ENCODE assay signal across 14 cellular contexts in genomic region chr2:237873961-237874551, GRCh38. TPM values are rescaled to one million over a fixed set of nuclear protein-coding genes. Genes with fewer than 3 reads are reported as not detected.
DNase-seq lines count a peak whose midpoint lies in the region; ATAC-seq and TF ChIP-seq lines count a peak whose summit lies in the region.
"Had no signal": no experiment of that assay in that cellular context is flagged by ENCODE, and none has a peak within 500 bp of the region (broad histone marks: within the 10 kb centered on the region; RNA-seq: fewer than 3 reads in every experiment).

No MANE protein-coding gene starts in this region.

- H3K4me3 ChIP-seq in BLaER1 (no peak overlapping the region), gastrocnemius medialis (no peak overlapping the region)
- H3K4me3 ChIP-seq in CD4-positive, alpha-beta memory T cell (ENCODE audit: low read length in 2 of 2) = no peak overlapping the region
- H3K4me3 ChIP-seq: pancreas, suprapubic skin had no signal

- no peaks in the 10 kb centered on the region for H4K20me1 ChIP-seq in BLaER1

- peaks cover 3 to 12% (median 7%) of the 10 kb centered on the region in 4 donors for H3K4me1 Mint-ChIP-seq in CD4-positive, alpha-beta memory T cell

- TF ChIP-seq CTCF in RWPE1 (conservative IDR thresholded peaks at IDR 0.05; ENCODE audit: low read depth) = no peak
- TF ChIP-seq CTCF in gastrocnemius medialis (IDR thresholded peaks at IDR 0.05 in 4 of 5, conservative IDR thresholded peaks at IDR 0.05 in 1 of 5) = no peak
- no peak for TF ChIP-seq CTCF in omental fat pad (IDR thresholded peaks at IDR 0.05)

- H3K9me3 ChIP-seq in BLaER1 = no peaks in the 10 kb centered on the region
- no peaks in the 10 kb centered on the region for H3K9me3 ChIP-seq in gastrocnemius medialis
- no peaks in the 10 kb centered on the region for H3K9me3 ChIP-seq in CD4-positive, alpha-beta memory T cell (ENCODE audit: control insufficient read depth in 1 of 2, low read length in 2 of 2)
- H3K9me3 ChIP-seq: pancreas, suprapubic skin had no signal

- no peak for TF ChIP-seq POLR2A in gastrocnemius medialis (IDR thresholded peaks at IDR 0.05)

- no peaks in the 10 kb centered on the region for H3K36me3 ChIP-seq in BLaER1
- no peaks in the 10 kb centered on the region for H3K36me3 ChIP-seq in gastrocnemius medialis
- no peaks in the 10 kb centered on the region for H3K36me3 ChIP-seq in CD4-positive, alpha-beta memory T cell (ENCODE audit: insufficient read depth, low read length)
- H3K36me3 ChIP-seq: suprapubic skin had no signal

- POLR2A ChIA-PET in RWPE1 (lab: Yijun Ruan, JAX; ENCODE audit: low non-redundant PET) = no interaction called here
- POLR2A ChIA-PET in CD4-positive, alpha-beta memory T cell (lab: Charles Lee; ENCODE audit: partially characterized antibody) = no interaction called here

- ATAC-seq in gastrocnemius medialis (no peak), omental fat pad (ENCODE audit: low FRiP score) (no peak)
- ATAC-seq: pancreas had no signal

- H3K27ac Mint-ChIP-seq in CD4-positive, alpha-beta memory T cell = no peak overlapping the region
- H3K27ac Mint-ChIP-seq: activated CD4-positive, alpha-beta T cell treated with anti-CD3 and anti-CD28 coated beads for 36 hours; activated naive CD8-positive, alpha-beta T cell treated with anti-CD3 and anti-CD28 coated beads for 36 hours had no signal

- no peaks in the 10 kb centered on the region for H3K9me3 Mint-ChIP-seq in CD4-positive, alpha-beta memory T cell
- H3K9me3 Mint-ChIP-seq: activated naive CD8-positive, alpha-beta T cell treated with anti-CD3 and anti-CD28 coated beads for 36 hours had no signal

- peaks cover 38% of the 10 kb centered on the region for H3K4me1 ChIP-seq in BLaER1
- peaks cover 31 to 34% of the 10 kb centered on the region in 2 donors for H3K4me1 ChIP-seq in gastrocnemius medialis
- H3K4me1 ChIP-seq in CD4-positive, alpha-beta memory T cell (ENCODE audit: insufficient read depth, low read length) = no peaks in the 10 kb centered on the region

- H3K9ac ChIP-seq in BLaER1 = no peak overlapping the region

- H3K4me2 ChIP-seq in BLaER1 = peak overlapping the region; percentile 20

- H3K36me3 Mint-ChIP-seq in CD4-positive, alpha-beta memory T cell = no peaks in the 10 kb centered on the region
- H3K36me3 Mint-ChIP-seq: activated naive CD8-positive, alpha-beta T cell treated with anti-CD3 and anti-CD28 coated beads for 36 hours had no signal

- H3K27ac ChIP-seq in BLaER1 = no peak overlapping the region
- peak overlapping the region; percentile 100 for H3K27ac ChIP-seq in RWPE1
- peak overlapping the region; percentile 19 to 62 (median 42) for H3K27ac ChIP-seq in gastrocnemius medialis
- no peak overlapping the region for H3K27ac ChIP-seq in CD4-positive, alpha-beta memory T cell (ENCODE audit: low read depth, low read length)
- H3K27ac ChIP-seq: pancreas, suprapubic skin had no signal

- DNase-seq in RWPE1 (ENCODE audit: low spot score) (no peak), islet precursor cell (peak; percentile 49), gastrocnemius medialis (no peak), NCI-H1092 (lab: John Stamatoyannopoulos, UW) (no peak), omental fat pad (ENCODE audit: low spot score) (no peak), nucleus accumbens (lab: John Stamatoyannopoulos, UW) (no peak)
- no peak for DNase-seq in CD4-positive, alpha-beta memory T cell
- DNase-seq: activated naive CD8-positive, alpha-beta T cell treated with anti-CD3 and anti-CD28 coated beads for 36 hours; activated T-cell treated with anti-CD3 and anti-CD28 coated beads for 4 hours; NCI-H187 had no signal

- intact Hi-C loops in gastrocnemius medialis (cut with DNase I; ENCODE audit: low total_unique reads) = no loop called here
- intact Hi-C loops in CD4-positive, alpha-beta memory T cell (cut with micrococcal nuclease) = no loop called here

- peaks cover 12 to 15% of the 10 kb centered on the region in 2 donors for H3K27me3 Mint-ChIP-seq in CD4-positive, alpha-beta memory T cell

- CTCF ChIA-PET in RWPE1 (lab: Yijun Ruan, JAX) = interaction anchor here (1.4 kb wide), 1 partner anchor 16 kb away, joined by 8 read pairs; no protein-coding TSS in a partner anchor
- CTCF ChIA-PET in CD4-positive, alpha-beta memory T cell (lab: Charles Lee; ENCODE audit: partially characterized antibody) = no interaction called here

- no peak overlapping the region for H3K4me3 Mint-ChIP-seq in CD4-positive, alpha-beta memory T cell
- H3K4me3 Mint-ChIP-seq: activated CD4-positive, alpha-beta T cell treated with anti-CD3 and anti-CD28 coated beads for 36 hours; activated naive CD8-positive, alpha-beta T cell treated with anti-CD3 and anti-CD28 coated beads for 36 hours had no signal

- in situ Hi-C loops in gastrocnemius medialis (cut with MboI; ENCODE audit: low sequenced_read_pairs in 4 of 4) = loop anchor here in 1 of 4 donors (25.0 kb wide), 1 partner anchor 388 kb away; no protein-coding TSS in a partner anchor

- H3K27me3 ChIP-seq in BLaER1 (no peaks in the 10 kb centered on the region; the same call in 1 of the 2 replicates), gastrocnemius medialis (no peaks in the 10 kb centered on the region)
- no peaks in the 10 kb centered on the region for H3K27me3 ChIP-seq in CD4-positive, alpha-beta memory T cell (ENCODE audit: insufficient read depth, low read length)
- H3K27me3 ChIP-seq: pancreas had no signal

RNA-seq across cellular contexts. Expression of gene RAMP1, which starts 14.6 kb away (rescaled TPM):
- total RNA-seq in gastrocnemius medialis (100 to 1,000 TPM in 1 of 4 donors, 10 to 100 TPM in 3; 28.7 to 168 (median 71.8) TPM), omental fat pad (10 to 100 TPM in 3 of 4 donors, 1 to 10 TPM in 1; 1.3 to 50.8 (median 31.5) TPM)
- not detected for total RNA-seq in CD4-positive, alpha-beta memory T cell
- 10 to 100 TPM in 1 of 2 donors, 1 to 10 TPM in 1; 1.3 to 10.8 TPM for polyA plus RNA-seq in CD4-positive, alpha-beta memory T cell

Comparison
In these comparisons a context has a peak if more than half of its experiments do, and no peak if none do; other contexts are left out.
1. H3K27ac ChIP-seq: peak in RWPE1 (single experiment) and gastrocnemius medialis (4 of 4); none in BLaER1 (single experiment) and CD4-positive, alpha-beta memory T cell (single experiment).